Comparison of ENCODE assay signal across 9 cellular contexts in the genomic region with DNA sequence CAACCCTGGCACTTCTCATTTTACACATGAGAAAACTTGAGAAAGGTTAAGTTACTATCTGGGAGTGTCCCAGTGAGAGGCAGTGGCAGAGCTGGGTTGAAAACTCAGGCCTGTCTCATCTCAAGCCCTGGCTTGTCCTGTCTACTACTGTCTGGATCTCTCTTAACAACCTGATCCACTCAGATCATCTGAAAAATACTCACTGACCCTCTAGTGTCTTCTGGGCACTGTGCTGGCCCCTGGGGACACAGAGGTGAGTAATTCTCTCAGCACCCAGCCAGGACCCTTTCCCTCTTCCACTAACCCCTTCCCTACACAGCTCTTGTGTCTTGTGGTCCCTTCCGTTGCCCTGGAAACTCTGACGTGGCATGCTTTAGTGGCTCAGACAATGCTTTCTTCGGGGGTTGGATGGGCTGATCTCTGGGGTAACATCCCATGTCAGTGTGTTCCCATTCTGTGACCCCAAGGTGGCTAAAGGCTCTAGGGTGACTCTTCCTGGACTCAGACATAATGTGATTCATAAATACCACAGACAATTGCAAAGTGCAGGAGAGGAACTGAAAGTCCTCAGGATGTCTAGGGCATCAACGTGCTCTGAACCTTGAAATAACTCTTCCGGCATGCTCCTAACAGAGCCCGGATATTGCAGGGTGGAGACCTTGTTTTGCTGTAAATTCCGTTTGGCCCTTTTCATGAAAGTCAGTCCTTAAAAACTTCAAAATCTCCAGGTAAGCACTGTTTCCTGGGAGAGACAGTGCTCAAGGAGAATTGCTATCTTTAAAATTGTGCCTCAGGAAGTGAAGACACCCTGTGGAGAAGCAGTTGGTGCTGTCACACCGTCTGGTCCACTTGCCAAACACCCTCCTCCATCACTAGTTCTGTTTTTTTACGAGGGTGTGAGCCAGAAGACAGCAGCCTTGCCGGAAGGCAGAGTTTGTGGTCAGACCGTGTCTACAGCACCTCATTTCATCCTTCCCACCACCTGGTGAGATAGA. TPM values are rescaled to one million over a fixed set of nuclear protein-coding genes. Genes with fewer than 3 reads are reported as not detected.
DNase-seq lines count a peak whose midpoint lies in the region; ATAC-seq and TF ChIP-seq lines count a peak whose summit lies in the region.
"Had no signal": no experiment of that assay in that cellular context is flagged by ENCODE, and none has a peak within 500 bp of the region (broad histone marks: within the 10 kb centered on the region; RNA-seq: fewer than 3 reads in every experiment).

No MANE protein-coding gene starts in this region.

- peaks cover 24% of the 10 kb centered on the region for H3K36me3 ChIP-seq in BLaER1

- peak overlapping the region; percentile 68 for H3K4me3 Mint-ChIP-seq in activated CD4-positive, alpha-beta T cell treated with anti-CD3 and anti-CD28 coated beads for 36 hours

- H3K9ac ChIP-seq in BLaER1 = peak overlapping the region; percentile 71

- TF ChIP-seq CTCF in foreskin keratinocyte (conservative IDR thresholded peaks at IDR 0.05) = no peak

- ATAC-seq in GM19438 (IDR thresholded peaks at IDR 0.05; ENCODE audit: low read depth, unreplicated experiment) (peak; percentile 81), HG03469 (IDR thresholded peaks at IDR 0.05; ENCODE audit: unreplicated experiment) (peak; percentile 64), foreskin keratinocyte (peak; percentile 45)
- ATAC-seq in activated CD4-positive, alpha-beta T cell treated with anti-CD3 and anti-CD28 coated beads for 36 hours = peak; percentile 62

- no peaks in the 10 kb centered on the region for H4K20me1 ChIP-seq in BLaER1

- peaks cover 74% of the 10 kb centered on the region for H3K4me1 Mint-ChIP-seq in activated CD4-positive, alpha-beta T cell treated with anti-CD3 and anti-CD28 coated beads for 36 hours

- H3K36me3 Mint-ChIP-seq in activated CD4-positive, alpha-beta T cell treated with anti-CD3 and anti-CD28 coated beads for 36 hours (ENCODE audit: low read depth) = peaks cover 2% of the 10 kb centered on the region

- H3K9me3 Mint-ChIP-seq in activated CD4-positive, alpha-beta T cell treated with anti-CD3 and anti-CD28 coated beads for 36 hours (ENCODE audit: low read depth) = no peaks in the 10 kb centered on the region

- peak overlapping the region; percentile 31 for H3K4me3 ChIP-seq in BLaER1

- no peaks in the 10 kb centered on the region for H3K27me3 Mint-ChIP-seq in activated CD4-positive, alpha-beta T cell treated with anti-CD3 and anti-CD28 coated beads for 36 hours

- H3K4me1 ChIP-seq in BLaER1 = peaks cover 97% of the 10 kb centered on the region
- peaks cover 7% of the 10 kb centered on the region for H3K4me1 ChIP-seq in foreskin keratinocyte

- H3K27me3 ChIP-seq in BLaER1 (no peaks in the 10 kb centered on the region), foreskin keratinocyte (peaks cover 26% of the 10 kb centered on the region)

- intact Hi-C loops in activated CD4-positive, alpha-beta T cell treated with anti-CD3 and anti-CD28 coated beads for 36 hours (cut with DNase I, micrococcal nuclease) = loop anchor here (1.0 to 10.0 kb wide), 10 partner anchors 22 to 580 kb away; a partner anchor contains a TSS

- H3K27ac ChIP-seq in BLaER1 = peak overlapping the region; percentile 92
- no peak overlapping the region for H3K27ac ChIP-seq in foreskin keratinocyte

- POLR2A ChIA-PET in activated CD4-positive, alpha-beta T cell treated with anti-CD3 and anti-CD28 coated beads for 36 hours (lab: Charles Lee) = no interaction called here

- CTCF ChIA-PET in activated CD4-positive, alpha-beta T cell treated with anti-CD3 and anti-CD28 coated beads for 36 hours (lab: Charles Lee) = interaction anchor here (1.0 to 1.6 kb wide), 4 partner anchors 29 to 49 kb away, joined by 3 to 4 read pairs (median 4); no protein-coding TSS in a partner anchor

- peak overlapping the region; percentile 77 for H3K4me2 ChIP-seq in BLaER1

- peak; percentile 84 for DNase-seq in activated CD4-positive, alpha-beta T cell treated with anti-CD3 and anti-CD28 coated beads for 36 hours
- DNase-seq in foreskin keratinocyte (peak; percentile 42 to 54), NCI-H2107 (lab: John Stamatoyannopoulos, UW) (no peak), HK-2 (ENCODE audit: unreplicated experiment) (no peak)
- peak; percentile 78 for DNase-seq in stimulated activated CD8-positive, alpha-beta memory T cell treated with anti-CD3 and anti-CD28 coated beads, Interleukin-4, amount 100 ng/mL, for 48 hours

- peaks cover 6% of the 10 kb centered on the region; the same call in 1 of the 2 replicates for H3K9me3 ChIP-seq in BLaER1

- H3K27ac Mint-ChIP-seq in activated CD4-positive, alpha-beta T cell treated with anti-CD3 and anti-CD28 coated beads for 36 hours = peak overlapping the region; percentile 97

RNA-seq across cellular contexts. Expression of a gene that starts 4.0 kb away (rescaled TPM):
- total RNA-seq in activated CD4-positive, alpha-beta T cell treated with anti-CD3 and anti-CD28 coated beads for 36 hours = 1 to 10 TPM; 8.1 to 9.8 TPM
- not detected in 2 replicates for total RNA-seq in foreskin keratinocyte
- 0.10 TPM in 1 of 2 replicates, not detected in the other for polyA plus RNA-seq in foreskin keratinocyte
- total RNA-seq: dermis microvascular lymphatic vessel endothelial cell had no signal

RNA-seq across cellular contexts. Expression of a gene that starts 34.8 kb away (rescaled TPM):
- total RNA-seq in activated CD4-positive, alpha-beta T cell treated with anti-CD3 and anti-CD28 coated beads for 36 hours = 10 to 100 TPM; 19.0 to 23.1 TPM
- total RNA-seq in foreskin keratinocyte = 2.9 and 3.9 TPM in 2 replicates
- polyA plus RNA-seq in foreskin keratinocyte = 2.9 and 4.1 TPM in 2 replicates

Comparison
In these comparisons a context has a peak if more than half of its experiments do, and no peak if none do; other contexts are left out.
1. DNase-seq: peak in activated CD4-positive, alpha-beta T cell treated with anti-CD3 and anti-CD28 coated beads for 36 hours (single experiment), foreskin keratinocyte (2 of 2) and stimulated activated CD8-positive, alpha-beta memory T cell treated with anti-CD3 and anti-CD28 coated beads, Interleukin-4, amount 100 ng/mL, for 48 hours (single experiment); none in NCI-H2107 (single experiment) and HK-2 (single experiment).
2. Peak in every context shown above with its lines, with median percentiles within 50 percentile points of each other: ATAC-seq.